Comparison of ENCODE assay signal across 23 cellular contexts in genomic region chr6:137894779-137895385, GRCh38.
DNase-seq lines count a peak whose midpoint lies in the region; ATAC-seq lines count a peak whose summit lies in the region.
"Had no signal": no experiment of that assay in that cellular context is flagged by ENCODE, and none has a peak within 500 bp of the region (broad histone marks: within the 10 kb centered on the region; RNA-seq: fewer than 3 reads in every experiment).

No MANE protein-coding gene starts in this region.

- no peaks in the 10 kb centered on the region for H3K36me3 ChIP-seq in ACC112 (ENCODE audit: insufficient read depth, low read length)
- H3K36me3 ChIP-seq: cardiac muscle cell, sigmoid colon, vagina had no signal

- H3K27me3 ChIP-seq in ACC112 (ENCODE audit: insufficient read depth, low read length) = no peaks in the 10 kb centered on the region
- H3K27me3 ChIP-seq: cardiac muscle cell, sigmoid colon, vagina had no signal

- H3K4me3 ChIP-seq in ACC112 (ENCODE audit: low read depth, low read length) = no peak overlapping the region
- H3K4me3 ChIP-seq: cardiac muscle cell, sigmoid colon, vagina had no signal

- ATAC-seq in GM19397 (IDR thresholded peaks at IDR 0.05; ENCODE audit: unreplicated experiment) = no peak
- ATAC-seq in HG02840 (IDR thresholded peaks at IDR 0.05; ENCODE audit: low FRiP score, unreplicated experiment) = no peak
- ATAC-seq: activated T-cell treated with anti-CD3 and anti-CD28 coated beads, Interleukin-2, amount 50 U/mL, for 4 hours; left lobe of liver had no signal

- DNase-seq in HCEC 1CT (peak; percentile 58), amniotic epithelial cell (ENCODE audit: low read depth) (peak; percentile 56), foreskin melanocyte (peak; percentile 29), NCI-H1930 (lab: John Stamatoyannopoulos, UW) (no peak), NCI-H2081 treated with DMSO at 0.1 percent for 48 hours (lab: John Stamatoyannopoulos, UW) (no peak)
- DNase-seq: activated CD4-positive, alpha-beta memory T cell treated with anti-CD3 and anti-CD28 coated beads for 36 hours; activated naive CD8-positive, alpha-beta T cell treated with anti-CD3 and anti-CD28 coated beads, Interleukin-2, amount 10 ng/mL, durations not matched to agents 7 days and 5 days; activated T-cell treated with anti-CD3 and anti-CD28 coated beads, Interleukin-2, amount 50 U/mL, for 4 hours; NCI-H1436 treated with DMSO at 0.1 percent for 48 hours; NK-92 treated with Interleukin-12 subunit alpha and Interleukin-12 subunit beta, amount 100 ng/mL, for 24 hours; occipital lobe; Right ventricle myocardium superior; sigmoid colon; stimulated activated CD4-positive, alpha-beta T cell treated with anti-CD3 and anti-CD28 coated beads, Interleukin-2, amount 100 ng/mL, for 48 hours; T-helper 1 cell had no signal

- H3K27ac ChIP-seq in ACC112 (ENCODE audit: low read depth, low read length) = peak overlapping the region; percentile 73
- H3K27ac ChIP-seq: cardiac muscle cell, KMS-11, sigmoid colon, vagina, VCaP had no signal

- peak overlapping the region; percentile 6 for H2AFZ ChIP-seq in ACC112 (ENCODE audit: low read length, unreplicated experiment)

- no peaks in the 10 kb centered on the region for H3K79me2 ChIP-seq in ACC112 (ENCODE audit: control insufficient read depth, insufficient read depth, low read length, unreplicated experiment)

- peaks cover 35% of the 10 kb centered on the region for H3K4me1 ChIP-seq in ACC112 (ENCODE audit: control insufficient read depth, insufficient read depth, low read length, unreplicated experiment)
- H3K4me1 ChIP-seq: vagina had no signal

Comparison
In these comparisons a context has a peak if more than half of its experiments do, and no peak if none do; other contexts are left out.
1. DNase-seq: peak in HCEC 1CT (single experiment), amniotic epithelial cell (single experiment) and foreskin melanocyte (single experiment); none in NCI-H1930 (0 of 2) and NCI-H2081 treated with DMSO at 0.1 percent for 48 hours (single experiment).